Comparison of ENCODE assay signal across 35 cellular contexts in the genomic region with DNA sequence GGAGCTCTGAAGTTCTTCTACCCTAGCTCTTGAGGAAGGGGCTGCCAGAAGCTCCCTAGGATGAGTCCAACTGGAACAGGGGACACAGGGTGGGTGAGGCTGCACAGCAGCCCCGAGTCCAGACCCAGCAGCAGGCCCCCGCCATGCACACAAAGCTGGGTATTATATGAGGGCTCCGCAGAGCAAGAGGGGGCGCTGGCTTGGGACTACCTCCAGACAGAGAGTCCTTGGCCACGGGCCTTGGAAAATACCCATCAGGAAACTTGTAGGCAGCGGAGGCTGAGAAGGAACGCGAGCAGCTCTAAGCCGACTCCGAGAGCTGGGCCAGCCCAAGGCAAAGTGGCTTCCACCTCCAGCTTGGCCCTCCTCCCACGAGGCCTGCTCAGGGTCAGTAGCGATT. TPM values are rescaled to one million over a fixed set of nuclear protein-coding genes. Genes with fewer than 3 reads are reported as not detected.
"Had no signal": no experiment of that assay in that cellular context is flagged by ENCODE, and none has a peak within 500 bp of the region (broad histone marks: within the 10 kb centered on the region; RNA-seq: fewer than 3 reads in every experiment).

No MANE protein-coding gene starts in this region.

- H3K4me2 ChIP-seq: KMS-11 had no signal

- H3K27me3 ChIP-seq: MG63 had no signal

- H3K27ac ChIP-seq: KMS-11 had no signal

- H3K9ac ChIP-seq: KMS-11 had no signal

- H3K9me3 ChIP-seq: MG63 had no signal

- DNase-seq: Karpas-422, Kasumi-1, KG1, MG63, MM.1S, MV-4-11, NCI-H1048, NCI-H1092, NCI-H1092 treated with DMSO at 0.1 percent for 48 hours, NCI-H1105, NCI-H1105 treated with DMSO at 0.1 percent for 48 hours, NCI-H1417, NCI-H1417 treated with DMSO at 0.1 percent for 48 hours, NCI-H1436, NCI-H1436 treated with DMSO at 0.1 percent for 48 hours, NCI-H146, NCI-H1694 treated with DMSO at 0.1 percent for 48 hours, NCI-H187, NCI-H187 treated with DMSO at 0.1 percent for 48 hours, NCI-H1930, NCI-H2029, NCI-H2029 treated with DMSO at 0.1 percent for 48 hours, NCI-H2081, NCI-H2081 treated with DMSO at 0.1 percent for 48 hours, NCI-H2107, NCI-H2171, NCI-H2171 treated with DMSO at 0.1 percent for 48 hours, NCI-H2227 treated with DMSO at 0.1 percent for 48 hours, NCI-H226, NCI-H345, NCI-H446, NCI-H446 treated with DMSO at 0.1 percent for 48 hours, NCI-H510A had no signal

- H3K4me3 ChIP-seq: MG63 had no signal

RNA-seq across cellular contexts. Expression of gene RENBP, which starts 19.1 kb away (rescaled TPM):
- total RNA-seq: M059J had no signal
